20 cellular contexts compared by ENCODE assay signal in the genomic region with DNA sequence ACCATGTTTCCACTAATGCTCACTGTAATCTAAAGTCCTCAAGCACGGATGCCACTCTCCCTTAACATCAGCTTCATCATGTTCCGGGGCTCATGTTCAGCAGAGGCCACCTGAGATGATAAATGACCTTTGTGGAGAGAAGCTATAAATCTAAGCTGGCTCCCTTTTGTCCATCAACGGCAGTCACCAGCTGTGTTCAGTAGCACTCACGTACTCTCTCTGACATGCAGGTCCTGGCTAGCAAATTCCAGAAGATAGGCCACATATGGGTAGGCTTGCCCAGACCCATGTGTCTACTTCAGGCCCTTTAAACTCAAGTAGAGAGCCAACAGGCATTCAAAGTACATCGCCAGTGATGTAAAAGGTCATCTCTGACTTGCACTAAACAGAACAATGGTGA.
"Had no signal": no experiment of that assay in that cellular context is flagged by ENCODE, and none has a peak within 500 bp of the region (broad histone marks: within the 10 kb centered on the region; RNA-seq: fewer than 3 reads in every experiment).

No MANE protein-coding gene starts in this region.

- H3K27ac ChIP-seq: body of pancreas, breast epithelium, SJCRH30, SK-N-MC had no signal

- H3K4me1 ChIP-seq: body of pancreas, breast epithelium, SJCRH30 had no signal

- H3K36me3 ChIP-seq: breast epithelium, SJCRH30 had no signal

- DNase-seq: activated CD4-positive, alpha-beta T cell treated with anti-CD3 and anti-CD28 coated beads, Interleukin-2, amount 10 ng/mL, durations not matched to agents 7 days and 5 days; activated CD4-positive, alpha-beta T cell treated with anti-CD3 and anti-CD28 coated beads, Interleukin-2, amount 50 U/mL, for 48 hours; activated CD8-positive, alpha-beta T cell treated with anti-CD3 and anti-CD28 coated beads, Interleukin-2, amount 10 ng/mL, durations not matched to agents 7 days and 5 days; activated gamma-delta T cell; activated naive CD4-positive, alpha-beta T cell treated with Interleukin-2 at 50 U/mL for 16 hours; activated naive CD8-positive, alpha-beta T cell treated with anti-CD3 and anti-CD28 coated beads, Interleukin-2, amount 10 ng/mL, durations not matched to agents 7 days and 5 days; activated T-cell treated with anti-CD3 and anti-CD28 coated beads, Interleukin-2, amount 50 U/mL, for 24 hours; body of pancreas; central memory CD4-positive, alpha-beta T cell; NCI-H1105; NCI-H1436 treated with DMSO at 0.1 percent for 48 hours; NCI-H1694 treated with DMSO at 0.1 percent for 48 hours; NCI-H2029; NCI-H345; NCI-H524 treated with DMSO at 0.1 percent for 48 hours; SJCRH30; T1000 had no signal

- H3K4me3 ChIP-seq: body of pancreas, breast epithelium, SJCRH30, SK-N-MC had no signal

- H3K27me3 ChIP-seq: body of pancreas, breast epithelium, SJCRH30 had no signal

- H3K9me3 ChIP-seq: SJCRH30 had no signal

- ATAC-seq: activated CD8-positive, alpha-beta T cell treated with anti-CD3 and anti-CD28 coated beads, Interleukin-2, amount 10 ng/mL, durations not matched to agents 7 days and 5 days; body of pancreas; Panc1 had no signal
